In the genomic region with DNA sequence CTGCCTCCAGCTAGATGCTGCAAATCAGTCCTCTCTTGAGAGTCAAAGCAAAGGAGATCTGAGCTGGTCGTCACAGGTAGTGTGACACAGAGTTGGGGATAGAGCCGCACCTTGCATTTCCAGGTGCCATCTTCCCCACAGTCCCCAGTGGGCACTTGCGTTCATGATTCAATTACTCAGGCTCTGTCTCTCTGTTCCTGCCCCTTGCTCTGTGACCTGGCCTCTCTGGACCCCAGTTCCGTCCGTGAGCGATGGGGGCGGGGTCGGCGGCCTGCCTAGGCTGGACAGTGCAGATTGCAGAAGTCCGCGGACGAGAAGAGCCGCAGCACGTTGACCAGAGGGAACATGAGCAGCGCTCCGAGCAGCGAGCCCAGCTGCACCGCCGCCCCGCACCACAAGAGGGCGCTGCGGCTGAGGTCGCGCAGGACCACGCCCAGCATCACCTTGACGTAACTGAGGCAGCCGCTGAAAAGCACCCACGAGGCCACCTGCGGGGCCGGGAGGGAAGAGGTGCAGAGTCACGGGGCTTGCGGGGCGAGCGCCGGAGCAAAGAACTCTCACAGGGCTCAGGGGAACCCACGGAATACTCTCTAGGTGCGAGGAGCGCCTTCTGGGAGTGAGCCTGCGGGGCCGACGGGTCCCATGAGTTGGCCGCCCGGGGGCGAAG, we compare ENCODE assay signal across 8 cellular contexts. TPM values are rescaled to one million over a fixed set of nuclear protein-coding genes. Genes with fewer than 3 reads are reported as not detected.
A peak's percentile ranks its signal among the peaks of the same experiment; 100 is the strongest.
DNase-seq lines count a peak whose midpoint lies in the region; ATAC-seq and TF ChIP-seq lines count a peak whose summit lies in the region.

No MANE protein-coding gene starts in this region.

- no peak overlapping the region for H3K27ac ChIP-seq in lower lobe of right lung

- TF ChIP-seq CTCF in astrocyte of the spinal cord (IDR thresholded peaks at IDR 0.05; ENCODE audit: low read depth, low read length), result peak; percentile 67
- TF ChIP-seq CTCF in lower lobe of right lung (IDR thresholded peaks at IDR 0.05), result peak; percentile 81

- no peaks in the 10 kb centered on the region for H3K36me3 ChIP-seq in lower lobe of right lung

- in situ Hi-C loops in astrocyte of the spinal cord (cut with HindIII; ENCODE audit: low sequenced_read_pairs), result no loop called here

- no peaks in the 10 kb centered on the region for H3K4me1 ChIP-seq in lower lobe of right lung

- intact Hi-C loops in lower lobe of right lung (cut with DNase I), result no loop called here

- no peaks in the 10 kb centered on the region for H3K9me3 ChIP-seq in lower lobe of right lung

- H3K4me3 ChIP-seq in astrocyte of the spinal cord (ENCODE audit: low read depth, low read length) (no peak overlapping the region), lower lobe of right lung (no peak overlapping the region)

- no peaks in the 10 kb centered on the region for H3K27me3 ChIP-seq in lower lobe of right lung (ENCODE audit: low read depth)

- ATAC-seq in lower lobe of right lung, result peak; percentile 80 to 84

- DNase-seq in DMS53 (lab: John Stamatoyannopoulos, UW), result peak; percentile 80
- peak; percentile 54 for DNase-seq in NCI-H460 (ENCODE audit: extremely low read depth, low read depth)
- no peak for DNase-seq in astrocyte of the spinal cord (ENCODE audit: low read depth, low spot score)
- DNase-seq in lower lobe of right lung, result peak; percentile 68
- DNase-seq in NCI-H1048 (lab: John Stamatoyannopoulos, UW), result no peak
- DNase-seq in SKM-1 treated with dmso at 0.1 percent for 144 hours (lab: John Stamatoyannopoulos, UW; ENCODE audit: unreplicated experiment), result no peak
- no peak for DNase-seq in COR-L47 (lab: John Stamatoyannopoulos, UW)
- no peak for DNase-seq in NCI-H2107 treated with DMSO at 0.1 percent for 48 hours (lab: John Stamatoyannopoulos, UW; ENCODE audit: unreplicated experiment)

RNA-seq across cellular contexts. Expression of a gene that starts 7.4 kb away (rescaled TPM):
- total RNA-seq in NCI-H460 (2014; rRNA removed; shearing (Covaris generic)), result 0.02 TPM in 1 of 2 replicates, not detected in the other
- not detected in 2 replicates for polyA plus RNA-seq in NCI-H460 (2014; cell fraction: nucleus; rRNA removed)
- total RNA-seq in lower lobe of right lung, result 1.1 TPM

Comparison
In these comparisons a context has a peak if more than half of its experiments do, and no peak if none do; other contexts are left out.
1. DNase-seq: peak in DMS53 (single experiment), NCI-H460 (single experiment) and lower lobe of right lung (single experiment); none in astrocyte of the spinal cord (single experiment), NCI-H1048 (single experiment), SKM-1 treated with dmso at 0.1 percent for 144 hours (single experiment), COR-L47 (single experiment) and NCI-H2107 treated with DMSO at 0.1 percent for 48 hours (single experiment).